ENCODE assay signal across 8 cellular contexts in genomic region chr12:54526800-54527630, GRCh38. TPM values are rescaled to one million over a fixed set of nuclear protein-coding genes. Genes with fewer than 3 reads are reported as not detected.
DNase-seq lines count a peak whose midpoint lies in the region; ATAC-seq and TF ChIP-seq lines count a peak whose summit lies in the region.

No MANE protein-coding gene starts in this region.

- CTCF ChIA-PET in IMR-90 (lab: Yijun Ruan, JAX): no interaction called here

- WGBS in IMR-90 (ENCODE audit: extremely low coverage in 2 of 2, insufficient read length in 1 of 2), 2 experiments: no CpG with 5 or more reads among the region's 9 CpGs
- no CpG with 5 or more reads among the region's 9 CpGs for WGBS in neuronal stem cell (ENCODE audit: extremely low coverage in 2 of 2, insufficient read length in 2 of 2, insufficient replicate concordance in 1 of 2), 2 donors

- H3K27me3 ChIP-seq in IMR-90 (ENCODE audit: control insufficient read depth, insufficient read depth, low read length): peaks cover 22% of the 10 kb centered on the region
- H3K27me3 ChIP-seq in neuronal stem cell (ENCODE audit: control insufficient read depth in 3 of 3, insufficient read depth in 3 of 3, low read depth in 1 of 3, low read length in 3 of 3): peaks cover 0 to 18% (median 0%) of the 10 kb centered on the region in 3 experiments
- H3K27me3 ChIP-seq in vagina: no peaks in the 10 kb centered on the region

- ATAC-seq in IMR-90 (ENCODE audit: low read depth) (no peak), HG03159 (IDR thresholded peaks at IDR 0.05; ENCODE audit: unreplicated experiment) (no peak)

- H3K79me1 ChIP-seq in IMR-90 (ENCODE audit: low read depth in 1 of 2, low read length in 2 of 2) (no peaks in the 10 kb centered on the region), neuronal stem cell (ENCODE audit: low read depth, low read length) (no peaks in the 10 kb centered on the region)

- H3K27ac ChIP-seq in IMR-90 (ENCODE audit: insufficient read depth, low read length) (no peak overlapping the region), neuronal stem cell (replicated peaks; ENCODE audit: low read length) (no peak overlapping the region), vagina (no peak overlapping the region)

- intact Hi-C loops in IMR-90 (cut with micrococcal nuclease) (no loop called here), vagina (cut with DNase I) (no loop called here)

- DNase-seq in DMS53 treated with DMSO at 0.1 percent for 48 hours (lab: John Stamatoyannopoulos, UW; ENCODE audit: unreplicated experiment) (peak; percentile 59), IMR-90 (peak; percentile 5), epithelial cell of proximal tubule (ENCODE audit: low read depth) (no peak), neuronal stem cell (ENCODE audit: low spot score) (peak; percentile 75), vagina (ENCODE audit: extremely low spot score in 2 of 2) (no peak), DMS79 (lab: John Stamatoyannopoulos, UW) (no peak)
- peak; percentile 9 to 42 for DNase-seq in activated CD4-positive, alpha-beta T cell treated with anti-CD3 and anti-CD28 coated beads for 4 hours

- no peak overlapping the region for H2AK9ac ChIP-seq in IMR-90 (replicated peaks; ENCODE audit: low read depth, low read length, poor library complexity)

- POLR2A ChIA-PET in IMR-90 (lab: Charles Lee; ENCODE audit: unreplicated experiment): no interaction called here

- H3K4me2 ChIP-seq in IMR-90 (ENCODE audit: low read depth, low read length): no peak overlapping the region
- no peak overlapping the region for H3K4me2 ChIP-seq in neuronal stem cell (ENCODE audit: insufficient read depth, low read length, poor library complexity, severe bottlenecking)

- H2BK5ac ChIP-seq in IMR-90 (ENCODE audit: low read depth, low read length, poor library complexity, severe bottlenecking) (no peak overlapping the region), neuronal stem cell (ENCODE audit: low read length) (no peak overlapping the region)

- no peak overlapping the region for H2BK12ac ChIP-seq in neuronal stem cell (ENCODE audit: low read length)

- H4K20me1 ChIP-seq in IMR-90 (ENCODE audit: insufficient read depth, low read length): no peaks in the 10 kb centered on the region

- H2BK20ac ChIP-seq in IMR-90 (ENCODE audit: low read depth, low read length): no peak overlapping the region

- no peak overlapping the region for H3K14ac ChIP-seq in IMR-90 (replicated peaks; ENCODE audit: low read depth, low read length)
- H3K14ac ChIP-seq in neuronal stem cell (ENCODE audit: low read length): no peak overlapping the region

- H4K5ac ChIP-seq in IMR-90 (ENCODE audit: low read depth, low read length): no peak overlapping the region

- no peak overlapping the region for H3K56ac ChIP-seq in IMR-90 (ENCODE audit: extremely low read depth, insufficient read depth, low read length)

- H3K18ac ChIP-seq in IMR-90 (ENCODE audit: low read depth, low read length) (no peak overlapping the region), neuronal stem cell (ENCODE audit: low read length) (no peak overlapping the region)

- BruUV-seq in IMR-90 (replicated peaks; lab: Mats Ljungman, UMichigan): no TSS peak

- H2BK15ac ChIP-seq in IMR-90 (ENCODE audit: low read depth, low read length): no peak overlapping the region
- no peak overlapping the region for H2BK15ac ChIP-seq in neuronal stem cell (ENCODE audit: low read length)

- H3K4me1 ChIP-seq in IMR-90 (ENCODE audit: control insufficient read depth, insufficient read depth, low read length) (no peaks in the 10 kb centered on the region), neuronal stem cell (ENCODE audit: control insufficient read depth in 2 of 2, insufficient read depth in 1 of 2, low read depth in 1 of 2, low read length in 2 of 2) (peaks cover 0 to 7% of the 10 kb centered on the region in 2 donors), vagina (no peaks in the 10 kb centered on the region)

- H3K9me3 ChIP-seq in IMR-90 (ENCODE audit: control insufficient read depth, insufficient read depth, low read length) (no peaks in the 10 kb centered on the region), neuronal stem cell (replicated peaks in 1 of 2; ENCODE audit: control insufficient read depth in 2 of 2, insufficient read depth in 1 of 2, low read depth in 1 of 2, low read length in 2 of 2) (no peaks in the 10 kb centered on the region), vagina (no peaks in the 10 kb centered on the region)

- H3K4me3 ChIP-seq in IMR-90 (ENCODE audit: insufficient read depth, low read depth, low read length): no peak overlapping the region
- no peak overlapping the region for H3K4me3 ChIP-seq in epithelial cell of proximal tubule (ENCODE audit: low read depth, low read length)
- H3K4me3 ChIP-seq in neuronal stem cell (ENCODE audit: low read length in 2 of 2): no peak overlapping the region
- H3K4me3 ChIP-seq in vagina: no peak overlapping the region

- H2BK120ac ChIP-seq in IMR-90 (ENCODE audit: low read depth, low read length): no peak overlapping the region
- H2BK120ac ChIP-seq in neuronal stem cell (ENCODE audit: low read depth, low read length): no peak overlapping the region

- H4K8ac ChIP-seq in IMR-90 (ENCODE audit: low read depth in 2 of 2, low read length in 2 of 2): no peak overlapping the region
- H4K8ac ChIP-seq in neuronal stem cell (ENCODE audit: low read depth, low read length): no peak overlapping the region

- TF ChIP-seq POLR2A in IMR-90 (IDR thresholded peaks at IDR 0.05; ENCODE audit: low read depth, low read length) (no peak), vagina (IDR thresholded peaks at IDR 0.05) (no peak)

- no peak overlapping the region for H2AFZ ChIP-seq in IMR-90 (replicated peaks; ENCODE audit: low read length, poor library complexity)
- H2AFZ ChIP-seq in neuronal stem cell (ENCODE audit: low read length): no peak overlapping the region

- in situ Hi-C loops in IMR-90 (cut with MboI; ENCODE audit: low sequenced_read_pairs): no loop called here

- H3K9me1 ChIP-seq in IMR-90 (ENCODE audit: insufficient read depth, low read length): no peaks in the 10 kb centered on the region

- TF ChIP-seq CTCF in IMR-90 (conservative IDR thresholded peaks at IDR 0.05; ENCODE audit: low read depth, low read length) (peak; percentile 33), epithelial cell of proximal tubule (conservative IDR thresholded peaks at IDR 0.05; ENCODE audit: low read depth, low read length) (peak; percentile 94), vagina (IDR thresholded peaks at IDR 0.05) (no peak)

- H2AK5ac ChIP-seq in IMR-90 (ENCODE audit: low read depth, low read length): no peak overlapping the region
- no peak overlapping the region for H2AK5ac ChIP-seq in neuronal stem cell (ENCODE audit: low read depth, low read length)

- H3K4ac ChIP-seq in IMR-90 (ENCODE audit: low read depth, low read length) (no peak overlapping the region), neuronal stem cell (ENCODE audit: low read length) (no peak overlapping the region)

- H4K91ac ChIP-seq in IMR-90 (ENCODE audit: insufficient read depth, low read depth, low read length) (no peak overlapping the region), neuronal stem cell (ENCODE audit: low read depth, low read length, poor library complexity) (no peak overlapping the region)

- dilution Hi-C loops in IMR-90 (cut with HindIII; ENCODE audit: low sequenced_read_pairs, unreplicated experiment): no loop called here

- H3K23ac ChIP-seq in IMR-90 (ENCODE audit: low read depth, low read length) (no peak overlapping the region), neuronal stem cell (ENCODE audit: low read depth, low read length, poor library complexity) (no peak overlapping the region)

- H3K36me3 ChIP-seq in IMR-90 (ENCODE audit: control insufficient read depth, insufficient read depth, low read length) (no peaks in the 10 kb centered on the region), neuronal stem cell (replicated peaks in 1 of 2; ENCODE audit: control insufficient read depth in 2 of 2, insufficient read depth in 2 of 2, low read length in 2 of 2) (no peaks in the 10 kb centered on the region), vagina (no peaks in the 10 kb centered on the region)

- H3K9ac ChIP-seq in IMR-90 (ENCODE audit: low read depth, low read length): no peak overlapping the region
- H3K9ac ChIP-seq in neuronal stem cell (ENCODE audit: low read depth, low read length, poor library complexity): no peak overlapping the region

- TF ChIP-seq RAD21 in IMR-90 (IDR thresholded peaks at IDR 0.05; ENCODE audit: low read length): peak; percentile 21; the same call in 1 of the 2 replicates

TF ChIP-seq in IMR-90, 13 proteins besides CTCF, POLR2A, EP300 and RAD21 (continues in another document):
- TF ChIP-seq MAZ (IDR thresholded peaks at IDR 0.05; ENCODE audit: borderline replicate concordance, low read depth, low read length) (no peak), MXI1 (IDR thresholded peaks at IDR 0.05; ENCODE audit: borderline replicate concordance, low read depth, low read length) (no peak), MAFK (IDR thresholded peaks at IDR 0.05; ENCODE audit: low read depth, low read length) (no peak), RFX5 (IDR thresholded peaks at IDR 0.05; ENCODE audit: low read depth, low read length) (no peak), CHD1 (IDR thresholded peaks at IDR 0.05; ENCODE audit: low read depth, low read length) (no peak), FOS (IDR thresholded peaks at IDR 0.05; ENCODE audit: low read depth, low read length) (no peak)

RNA-seq across cellular contexts. Expression of gene PDE1B, which starts 22.4 kb away (rescaled TPM):
- total RNA-seq in IMR-90 (2012; rRNA removed) (not detected in 2 replicates), epithelial cell of proximal tubule (0.14 and 0.63 TPM in 2 replicates), vagina (9.6 TPM)
- polyA plus RNA-seq in IMR-90 (2012; rRNA removed): not detected in 2 replicates
- polyA plus RNA-seq in IMR-90 (2012; cell fraction: cytosol; rRNA removed): not detected in 2 replicates
- polyA plus RNA-seq in IMR-90 (2012; cell fraction: nucleus; rRNA removed; ENCODE audit: low replicate concordance): 0.03 TPM in 1 of 2 replicates, not detected in the other
- 3.9 TPM for polyA plus RNA-seq in neuronal stem cell (2013, experiment 1 of 2)
- 4.1 TPM for polyA plus RNA-seq in neuronal stem cell (2013, experiment 2 of 2)

RNA-seq across cellular contexts. Expression of gene NCKAP1L, which starts 29.5 kb away (rescaled TPM):
- total RNA-seq in IMR-90 (2012; rRNA removed) (not detected in 2 replicates), epithelial cell of proximal tubule (not detected in 2 replicates), vagina (10.8 TPM)
- not detected in 2 replicates for polyA plus RNA-seq in IMR-90 (2012; rRNA removed)
- polyA plus RNA-seq in IMR-90 (2012; cell fraction: cytosol; rRNA removed): not detected in 2 replicates
- not detected in 2 replicates for polyA plus RNA-seq in IMR-90 (2012; cell fraction: nucleus; rRNA removed; ENCODE audit: low replicate concordance)
- polyA plus RNA-seq in neuronal stem cell (2013, experiment 1 of 2): 0.40 TPM
- polyA plus RNA-seq in neuronal stem cell (2013, experiment 2 of 2): 0.39 TPM

RNA-seq across cellular contexts. Expression of gene GTSF1, which starts 53.6 kb away (rescaled TPM):
- total RNA-seq in IMR-90 (2012; rRNA removed) (not detected in 2 replicates), epithelial cell of proximal tubule (not detected in 2 replicates), vagina (2.7 TPM)
- polyA plus RNA-seq in IMR-90 (2012; rRNA removed): not detected in 2 replicates
- polyA plus RNA-seq in IMR-90 (2012; cell fraction: cytosol; rRNA removed): not detected in 2 replicates
- polyA plus RNA-seq in IMR-90 (2012; cell fraction: nucleus; rRNA removed; ENCODE audit: low replicate concordance): not detected in 2 replicates
- not detected for polyA plus RNA-seq in neuronal stem cell (2013, experiment 1 of 2)
- not detected for polyA plus RNA-seq in neuronal stem cell (2013, experiment 2 of 2)

Comparison
In these comparisons a context has a peak if more than half of its experiments do, and no peak if none do; other contexts are left out.
1. DNase-seq: peak in DMS53 treated with DMSO at 0.1 percent for 48 hours (single experiment), IMR-90 (single experiment), activated CD4-positive, alpha-beta T cell treated with anti-CD3 and anti-CD28 coated beads for 4 hours (2 of 2) and neuronal stem cell (single experiment); none in epithelial cell of proximal tubule (single experiment), vagina (0 of 2) and DMS79 (single experiment).
2. CTCF ChIP-seq: peak in IMR-90 (single experiment) and epithelial cell of proximal tubule (single experiment); none in vagina (0 of 3).
3. RNA of gene NCKAP1L, which starts 29.5 kb away (total RNA-seq): 10.8 TPM in vagina (single experiment); not detected in IMR-90 and not detected in epithelial cell of proximal tubule; every median in the first group is over 10 times any median in the second.